In genomic region chr6:129141499-129141898, GRCh38 we compare ENCODE assay signal across 18 cellular contexts.
A peak's percentile ranks its signal among the peaks of the same experiment; 100 is the strongest.
DNase-seq lines count a peak whose midpoint lies in the region; ATAC-seq and TF ChIP-seq lines count a peak whose summit lies in the region.
"Had no signal": no experiment of that assay in that cellular context is flagged by ENCODE, and none has a peak within 500 bp of the region (broad histone marks: within the 10 kb centered on the region; RNA-seq: fewer than 3 reads in every experiment).

No MANE protein-coding gene starts in this region.

- intact Hi-C loops in upper lobe of right lung (cut with DNase I): no loop called here

- no peaks in the 10 kb centered on the region for H3K9me3 ChIP-seq in lung (ENCODE audit: control insufficient read depth in 2 of 2, insufficient read depth in 1 of 2, low read length in 1 of 2)
- H3K9me3 ChIP-seq in upper lobe of right lung: no peaks in the 10 kb centered on the region
- H3K9me3 ChIP-seq: BLaER1, neutrophil had no signal

- WGBS in lung, 2 donors: 38 to 72% methylated on average over 1 of the region's 1 CpG

- H3K36me3 ChIP-seq in lung (ENCODE audit: control insufficient read depth in 2 of 2, insufficient read depth in 2 of 2, low read length in 2 of 2): no peaks in the 10 kb centered on the region
- no peaks in the 10 kb centered on the region for H3K36me3 ChIP-seq in upper lobe of right lung
- H3K36me3 ChIP-seq: BLaER1, neutrophil had no signal

- peaks cover 0 to 8% of the 10 kb centered on the region in 2 donors for H3K4me1 ChIP-seq in lung (ENCODE audit: control insufficient read depth in 2 of 2, insufficient read depth in 2 of 2, low read length in 2 of 2)
- H3K4me1 ChIP-seq in upper lobe of right lung: no peaks in the 10 kb centered on the region
- H3K4me1 ChIP-seq: BLaER1 had no signal

- DNase-seq in LHCN-M2 (ENCODE audit: low read depth): peak; percentile 79
- peak; percentile 46 for DNase-seq in fibroblast of mammary gland (ENCODE audit: low read depth)
- no peak for DNase-seq in lung (ENCODE audit: low spot score)
- DNase-seq in upper lobe of right lung: no peak
- no peak for DNase-seq in dedifferentiated amniotic fluid mesenchymal stem cell (ENCODE audit: extremely low spot score)
- DNase-seq: activated CD4-positive, alpha-beta T cell treated with anti-CD3 and anti-CD28 coated beads for 36 hours; activated CD8-positive, alpha-beta memory T cell treated with anti-CD3 and anti-CD28 coated beads, Interleukin-2, amount 50 U/mL, for 4 hours; effector CD4-positive, alpha-beta T cell; immature natural killer cell; NCI-H748 treated with DMSO at 0.1 percent for 48 hours; PC-9; stimulated activated CD4-positive, alpha-beta T cell treated with anti-CD3 and anti-CD28 coated beads, Interleukin-4, amount 100 ng/mL, for 4 hours had no signal

- peak overlapping the region in 1 of 2 donors; percentile 89 for H3K27ac ChIP-seq in lung (ENCODE audit: low read depth in 1 of 2, low read length in 1 of 2)
- peak overlapping the region; percentile 40 for H3K27ac ChIP-seq in upper lobe of right lung
- H3K27ac ChIP-seq: BLaER1, neutrophil, PC-9 had no signal

- H3K4me3 ChIP-seq in fibroblast of mammary gland (ENCODE audit: control insufficient read depth, low read depth, low read length) (no peak overlapping the region), lung (no peak overlapping the region), upper lobe of right lung (no peak overlapping the region)
- H3K4me3 ChIP-seq: BLaER1, PC-9 had no signal

- peak; percentile 9 for ATAC-seq in lung (ENCODE audit: insufficient read depth, low FRiP score)
- no peak for ATAC-seq in upper lobe of right lung
- ATAC-seq in HG02870 (IDR thresholded peaks at IDR 0.05; ENCODE audit: unreplicated experiment): no peak
- no peak for ATAC-seq in HG02970 (IDR thresholded peaks at IDR 0.05; ENCODE audit: low FRiP score, unreplicated experiment)
- ATAC-seq in GM19023 (IDR thresholded peaks at IDR 0.05; ENCODE audit: unreplicated experiment): no peak
- ATAC-seq: activated CD4-positive, alpha-beta T cell treated with anti-CD3 and anti-CD28 coated beads for 36 hours; SK-N-SH treated with all-trans-retinoic acid at 6 μM for 48 hours had no signal

- no peak for TF ChIP-seq CTCF in fibroblast of mammary gland (conservative IDR thresholded peaks at IDR 0.05; ENCODE audit: control insufficient read depth, insufficient read depth, low read depth, low read length)
- no peak for TF ChIP-seq CTCF in lung (IDR thresholded peaks at IDR 0.05; ENCODE audit: control extremely low read depth, extremely low read depth)
- TF ChIP-seq CTCF in upper lobe of right lung (IDR thresholded peaks at IDR 0.05): no peak

- H3K27me3 ChIP-seq in lung (ENCODE audit: control insufficient read depth, insufficient read depth) (no peaks in the 10 kb centered on the region), upper lobe of right lung (no peaks in the 10 kb centered on the region)
- H3K27me3 ChIP-seq: BLaER1, neutrophil had no signal

Comparison
In these comparisons a context has a peak if more than half of its experiments do, and no peak if none do; other contexts are left out.
1. DNase-seq: peak in LHCN-M2 (single experiment) and fibroblast of mammary gland (single experiment); none in lung (single experiment), upper lobe of right lung (single experiment) and dedifferentiated amniotic fluid mesenchymal stem cell (single experiment).